8 cellular contexts compared by ENCODE assay signal in the genomic region with DNA sequence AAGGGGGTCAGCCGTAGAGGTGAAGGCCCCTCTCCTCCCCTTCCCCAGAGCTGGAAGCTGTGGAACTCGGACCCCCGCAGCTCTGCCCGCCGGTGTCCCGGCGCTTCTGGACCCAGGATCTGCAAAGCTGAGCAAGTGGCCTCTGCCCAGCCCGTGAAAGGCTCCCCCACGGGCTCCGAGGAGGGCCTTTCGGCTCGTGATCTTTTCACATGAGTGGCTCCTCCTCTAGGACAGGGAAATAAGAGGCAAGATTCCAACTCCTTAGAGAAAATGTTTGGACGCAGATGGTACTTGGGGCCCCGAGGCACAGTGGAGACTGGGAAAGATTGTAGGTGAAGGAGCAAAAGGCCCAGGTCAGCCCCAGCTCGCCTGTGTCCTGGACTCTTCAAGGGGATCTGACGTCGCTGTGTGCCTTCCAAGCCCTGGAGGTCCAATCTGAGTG. TPM values are rescaled to one million over a fixed set of nuclear protein-coding genes. Genes with fewer than 3 reads are reported as not detected.
DNase-seq lines count a peak whose midpoint lies in the region; ATAC-seq, FAIRE-seq and TF ChIP-seq lines count a peak whose summit lies in the region.

No MANE protein-coding gene starts in this region.

- intact Hi-C loops in K562 (cut with micrococcal nuclease) = no loop called here

- H3K27me3 ChIP-seq in K562 (ENCODE audit: control insufficient read depth in 2 of 2, insufficient read depth in 2 of 2, low read length in 2 of 2) (peaks cover 1 to 21% of the 10 kb centered on the region in 2 experiments; a peak in 2 of 5 replicates), iPS-20b (ENCODE audit: insufficient read depth, low read length) (peaks cover 19% of the 10 kb centered on the region; the same call in 1 of the 2 replicates)

- H3K4me1 ChIP-seq in ES-I3 (ENCODE audit: insufficient read depth, low read length) (peaks cover 22% of the 10 kb centered on the region), K562 (replicated peaks in 1 of 2; ENCODE audit: control insufficient read depth in 2 of 2, insufficient read depth in 2 of 2, low read length in 2 of 2) (peaks cover 0 to 10% of the 10 kb centered on the region in 2 experiments; a peak in 2 of 5 replicates), iPS-20b (ENCODE audit: insufficient read depth, low read length) (peaks cover 21% of the 10 kb centered on the region)

- DNase-seq in K562 (ENCODE audit: extremely low read depth in 1 of 4, low spot score in 3 of 4) = no peak
- DNase-seq in skeletal muscle cell (ENCODE audit: low read depth) = no peak
- DNase-seq in T-helper 9 cell = no peak
- DNase-seq in occipital lobe (lab: John Stamatoyannopoulos, UW) = no peak
- DNase-seq in Ammon's horn (ENCODE audit: low spot score) = no peak
- DNase-seq in NCI-H2171 treated with DMSO at 0.1 percent for 48 hours (lab: John Stamatoyannopoulos, UW) = no peak

- TF ChIP-seq POLR2A in K562 (conservative IDR thresholded peaks at IDR 0.05) = no peak

- H3K9ac ChIP-seq in ES-I3 (ENCODE audit: low read depth, low read length) (peak overlapping the region; percentile 63), K562 (ENCODE audit: insufficient read depth in 1 of 2, low read depth in 2 of 2, low read length in 2 of 2) (no peak overlapping the region), iPS-20b (ENCODE audit: low read depth, low read length) (peak overlapping the region; percentile 80)

- no peaks in the 10 kb centered on the region for H3K9me1 ChIP-seq in K562 (ENCODE audit: control insufficient read depth, insufficient read depth, low read length)

- H3K4me2 ChIP-seq in K562 (ENCODE audit: insufficient read depth, low read length) = no peak overlapping the region

- POLR2A ChIA-PET in K562 (lab: Yijun Ruan, JAX) = no interaction called here

- H3K79me2 ChIP-seq in K562 (ENCODE audit: control insufficient read depth, insufficient read depth, low read length) = no peaks in the 10 kb centered on the region

- H3K9me3 ChIP-seq in ES-I3 (ENCODE audit: control insufficient read depth, insufficient read depth, low read length) (no peaks in the 10 kb centered on the region), K562 (replicated peaks; ENCODE audit: control insufficient read depth, insufficient read depth, low read depth, low read length) (no peaks in the 10 kb centered on the region), iPS-20b (ENCODE audit: insufficient read depth, low read depth, low read length) (no peaks in the 10 kb centered on the region)

- TF ChIP-seq EP300 in K562 (IDR thresholded peaks at IDR 0.05; ENCODE audit: low read length) = no peak

- peak overlapping the region; percentile 56 for H2AFZ ChIP-seq in K562 (ENCODE audit: low read depth, low read length)

- BruUV-seq in K562 (replicated peaks; lab: Mats Ljungman, UMichigan) = no TSS peak

- in situ Hi-C loops in K562 (cut with MboI) = no loop called here

- TF ChIP-seq CTCF in K562 (IDR thresholded peaks at IDR 0.05 in 2 of 3, conservative IDR thresholded peaks at IDR 0.05 in 1 of 3; ENCODE audit: insufficient read depth in 2 of 3, low read depth in 1 of 3, low read length in 3 of 3) = no peak

- FAIRE-seq in K562 (lab: Jason Lieb, UNC) = no peak

- H3K36me3 ChIP-seq in ES-I3 (ENCODE audit: insufficient read depth, low read length) = no peaks in the 10 kb centered on the region
- H3K36me3 ChIP-seq in K562 (ENCODE audit: control insufficient read depth, insufficient read depth, low read length) = no peaks in the 10 kb centered on the region
- H3K36me3 ChIP-seq in iPS-20b (ENCODE audit: insufficient read depth, low read depth, low read length) = no peaks in the 10 kb centered on the region

- no peak for TF ChIP-seq RAD21 in K562 (CRISPR knock-in tag; conservative IDR thresholded peaks at IDR 0.05 in 1 of 2, IDR thresholded peaks at IDR 0.05 in 1 of 2)

- ATAC-seq in K562 = peak; percentile 50

- H3K27ac ChIP-seq in K562 (ENCODE audit: extremely low read depth, low read depth, low read length) (no peak overlapping the region), iPS-20b (ENCODE audit: low read length) (peak overlapping the region; percentile 31)

- 36% methylated on average over 16 of the region's 17 CpGs for WGBS in K562 (ENCODE audit: insufficient coverage, low coverage, missing lambda C conversion rate)

- H4K20me1 ChIP-seq in K562 (replicated peaks; ENCODE audit: control insufficient read depth, insufficient read depth, low read length) = no peaks in the 10 kb centered on the region

- CTCF ChIA-PET in K562 (lab: Yijun Ruan, JAX; ENCODE audit: low intra/inter-chr PET ratio) = no interaction called here

- H3K4me3 ChIP-seq in K562 (no peak overlapping the region), iPS-20b (ENCODE audit: low read length) (peak overlapping the region; percentile 62; the same call in 1 of the 2 replicates), skeletal muscle cell (ENCODE audit: low read depth, low read length) (peak overlapping the region; percentile 29)

TF ChIP-seq in K562, 482 proteins besides CTCF, POLR2A, EP300 and RAD21:
- TF ChIP-seq, protein P1, sequence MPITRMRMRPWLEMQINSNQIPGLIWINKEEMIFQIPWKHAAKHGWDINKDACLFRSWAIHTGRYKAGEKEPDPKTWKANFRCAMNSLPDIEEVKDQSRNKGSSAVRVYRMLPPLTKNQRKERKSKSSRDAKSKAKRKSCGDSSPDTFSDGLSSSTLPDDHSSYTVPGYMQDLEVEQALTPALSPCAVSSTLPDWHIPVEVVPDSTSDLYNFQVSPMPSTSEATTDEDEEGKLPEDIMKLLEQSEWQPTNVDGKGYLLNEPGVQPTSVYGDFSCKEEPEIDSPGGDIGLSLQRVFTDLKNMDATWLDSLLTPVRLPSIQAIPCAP (CRISPR knock-in tag; IDR thresholded peaks at IDR 0.05; ENCODE audit: borderline replicate concordance) = no peak
- TF ChIP-seq FOXJ2 (tag; IDR thresholded peaks at IDR 0.05) (no peak), MXI1 (IDR thresholded peaks at IDR 0.05; ENCODE audit: low read depth, low read length) (no peak), SNRNP70 (optimal IDR thresholded peaks at IDR 0.05; ENCODE audit: low read depth, low read length) (no peak), SMARCA4 (IDR thresholded peaks at IDR 0.05) (no peak), CC2D1A (IDR thresholded peaks at IDR 0.05) (no peak), JUND (IDR thresholded peaks at IDR 0.05; ENCODE audit: borderline replicate concordance, low read depth, low read length) (no peak), JUND (tag; IDR thresholded peaks at IDR 0.05; ENCODE audit: borderline replicate concordance, low read depth, low read length) (no peak), PHF20 (IDR thresholded peaks at IDR 0.05; ENCODE audit: partially characterized antibody) (no peak), FOXM1 (IDR thresholded peaks at IDR 0.05; ENCODE audit: low read depth) (no peak), FOXM1 (CRISPR knock-in tag; IDR thresholded peaks at IDR 0.05; ENCODE audit: low read depth) (no peak), ZSCAN29 (IDR thresholded peaks at IDR 0.05) (no peak), SMAD2 (IDR thresholded peaks at IDR 0.05; ENCODE audit: low read depth, low read length) (no peak)
- TF ChIP-seq, protein P2, sequence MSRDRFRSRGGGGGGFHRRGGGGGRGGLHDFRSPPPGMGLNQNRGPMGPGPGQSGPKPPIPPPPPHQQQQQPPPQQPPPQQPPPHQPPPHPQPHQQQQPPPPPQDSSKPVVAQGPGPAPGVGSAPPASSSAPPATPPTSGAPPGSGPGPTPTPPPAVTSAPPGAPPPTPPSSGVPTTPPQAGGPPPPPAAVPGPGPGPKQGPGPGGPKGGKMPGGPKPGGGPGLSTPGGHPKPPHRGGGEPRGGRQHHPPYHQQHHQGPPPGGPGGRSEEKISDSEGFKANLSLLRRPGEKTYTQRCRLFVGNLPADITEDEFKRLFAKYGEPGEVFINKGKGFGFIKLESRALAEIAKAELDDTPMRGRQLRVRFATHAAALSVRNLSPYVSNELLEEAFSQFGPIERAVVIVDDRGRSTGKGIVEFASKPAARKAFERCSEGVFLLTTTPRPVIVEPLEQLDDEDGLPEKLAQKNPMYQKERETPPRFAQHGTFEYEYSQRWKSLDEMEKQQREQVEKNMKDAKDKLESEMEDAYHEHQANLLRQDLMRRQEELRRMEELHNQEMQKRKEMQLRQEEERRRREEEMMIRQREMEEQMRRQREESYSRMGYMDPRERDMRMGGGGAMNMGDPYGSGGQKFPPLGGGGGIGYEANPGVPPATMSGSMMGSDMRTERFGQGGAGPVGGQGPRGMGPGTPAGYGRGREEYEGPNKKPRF (IDR thresholded peaks at IDR 0.05; ENCODE audit: low read depth, low read length) = no peak

RNA-seq across cellular contexts. Expression of gene SP3, which starts 48.2 kb away (rescaled TPM):
- total RNA-seq in K562 (2011; cell fraction: chromatin; rRNA removed; ENCODE audit: low replicate concordance) = 73.5 and 177 TPM in 2 replicates
- total RNA-seq in K562 (2011; cell fraction: nucleolus; rRNA removed) = 36.0 and 43.8 TPM in 2 replicates
- total RNA-seq in K562 (2011; cell fraction: nucleoplasm; rRNA removed) = 64.0 and 89.2 TPM in 2 replicates
- total RNA-seq in K562 (2014; rRNA removed) (75.2 and 83.9 TPM in 2 replicates), K562 (2014; rRNA removed; fragmentation: Illumina TruSeq; extraction: Trizol) (86.6 and 101 TPM in 2 replicates), K562 (2015; rRNA removed; fragmentation: Illumina TruSeq; extraction: Trizol) (102 and 106 TPM in 2 replicates), K562 (2021) (73.5 and 74.9 TPM in 2 replicates), occipital lobe (215 TPM)
- polyA plus RNA-seq in K562 (2011; rRNA removed) (76.6 and 89.7 TPM in 2 replicates), K562 (2014; fragmentation: Illumina TruSeq; extraction: Trizol) (61.2 and 64.1 TPM in 2 replicates), K562 (2014; fragmentation: Nextera tagmentation; extraction: Ambion mirVana) (10 to 100 TPM; 12.0 to 13.1 TPM), K562 (2014; rRNA removed) (35.7 and 39.3 TPM in 2 replicates)
- 30.9 and 42.5 TPM in 2 replicates for polyA plus RNA-seq in K562 (2011; cell fraction: cytosol; rRNA removed)
- polyA plus RNA-seq in K562 (2011; cell fraction: nucleus; rRNA removed) = 55.4 and 76.5 TPM in 2 replicates
- 26.4 and 29.5 TPM in 2 replicates for polyA plus RNA-seq in K562 (2012)
- polyA minus RNA-seq in K562 (2011; rRNA and poly(A)+ RNA removed) = 171 and 198 TPM in 2 replicates
- 52.7 and 58.2 TPM in 2 replicates for polyA minus RNA-seq in K562 (2011; cell fraction: cytosol; rRNA and poly(A)+ RNA removed)
- polyA minus RNA-seq in K562 (2011; cell fraction: nucleus; rRNA and poly(A)+ RNA removed) = 76.1 and 128 TPM in 2 replicates

Comparison
In these comparisons a context has a peak if more than half of its experiments do, and no peak if none do; other contexts are left out.
1. H3K9ac ChIP-seq: peak in ES-I3 (single experiment) and iPS-20b (single experiment); none in K562 (0 of 2).